Comparison of ENCODE assay signal across 14 cellular contexts in the genomic region with DNA sequence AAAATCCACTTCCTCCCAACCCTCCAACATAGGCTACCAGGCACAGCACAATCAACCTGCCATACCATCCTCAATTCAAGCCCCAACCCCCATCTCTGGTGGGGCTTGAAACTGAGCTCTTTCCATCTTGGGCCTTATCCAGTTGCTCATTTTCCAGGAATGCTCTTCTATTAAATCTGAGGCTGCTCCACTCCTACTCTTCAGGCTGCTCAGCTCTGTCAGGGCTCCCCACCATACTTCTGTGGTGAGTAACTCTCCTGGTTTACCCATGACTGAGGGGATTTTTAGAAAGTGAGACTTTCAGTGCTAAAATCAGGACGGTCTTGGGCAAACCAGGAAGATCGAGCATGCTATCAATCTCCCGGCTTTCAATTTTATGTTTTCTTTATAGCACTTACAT.
DNase-seq lines count a peak whose midpoint lies in the region; ATAC-seq, FAIRE-seq and TF ChIP-seq lines count a peak whose summit lies in the region.
"Had no signal": no experiment of that assay in that cellular context is flagged by ENCODE, and none has a peak within 500 bp of the region (broad histone marks: within the 10 kb centered on the region; RNA-seq: fewer than 3 reads in every experiment).

No MANE protein-coding gene starts in this region.

- H3K23ac ChIP-seq in IMR-90 (ENCODE audit: low read depth, low read length) (no peak overlapping the region), mesendoderm (ENCODE audit: low read length) (no peak overlapping the region)

- no peaks in the 10 kb centered on the region for H4K20me1 ChIP-seq in IMR-90 (ENCODE audit: insufficient read depth, low read length)

- no peak overlapping the region; a peak in 2 of 4 replicates for H4K8ac ChIP-seq in IMR-90 (ENCODE audit: low read depth in 2 of 2, low read length in 2 of 2)
- no peak overlapping the region for H4K8ac ChIP-seq in mesendoderm (ENCODE audit: low read depth, low read length)

- H3K79me2 ChIP-seq in mesendoderm (ENCODE audit: control insufficient read depth, insufficient read depth, low read length), result no peaks in the 10 kb centered on the region

- H3K4me2 ChIP-seq in IMR-90 (ENCODE audit: low read depth, low read length) (no peak overlapping the region; the same call in 1 of the 2 replicates), mesendoderm (ENCODE audit: low read length) (no peak overlapping the region)

- no TSS peak for BruUV-seq in IMR-90 (replicated peaks; lab: Mats Ljungman, UMichigan)

- H3K79me1 ChIP-seq in IMR-90 (ENCODE audit: low read depth in 1 of 2, low read length in 2 of 2), result no peaks in the 10 kb centered on the region
- no peaks in the 10 kb centered on the region for H3K79me1 ChIP-seq in mesendoderm (ENCODE audit: low read length)

- H2AK5ac ChIP-seq in IMR-90 (ENCODE audit: low read depth, low read length) (no peak overlapping the region), mesendoderm (ENCODE audit: low read length) (no peak overlapping the region)

- H2AFZ ChIP-seq in IMR-90 (replicated peaks; ENCODE audit: low read length, poor library complexity), result peak overlapping the region; percentile 35

- H2BK20ac ChIP-seq in IMR-90 (ENCODE audit: low read depth, low read length), result 0 out of 2 replicates have a peak overlapping the region, but pooled peaks have one; percentile 57

- POLR2A ChIA-PET in IMR-90 (lab: Charles Lee; ENCODE audit: unreplicated experiment), result no interaction called here

- no peak overlapping the region for H3K27ac ChIP-seq in IMR-90 (ENCODE audit: insufficient read depth, low read length)
- H3K27ac ChIP-seq in mesendoderm (ENCODE audit: low read depth, low read length), result no peak overlapping the region
- H3K27ac ChIP-seq: Peyer's patch had no signal

- H4K5ac ChIP-seq in IMR-90 (ENCODE audit: low read depth, low read length) (no peak overlapping the region), mesendoderm (ENCODE audit: low read length) (no peak overlapping the region)

- peak overlapping the region; percentile 37; the same call in 1 of the 3 replicates for H2BK15ac ChIP-seq in IMR-90 (ENCODE audit: low read depth, low read length)
- no peak overlapping the region for H2BK15ac ChIP-seq in mesendoderm (replicated peaks; ENCODE audit: low read depth)

- peak; percentile 80 for DNase-seq in AG10803 (ENCODE audit: low read depth)
- DNase-seq in IMR-90, result peak; percentile 93
- DNase-seq in bronchial epithelial cell (ENCODE audit: low read depth), result peak; percentile 48
- DNase-seq in mesendoderm, result peak; percentile 4
- DNase-seq in NCI-H2107 (lab: John Stamatoyannopoulos, UW), result no peak
- DNase-seq in stimulated activated CD4-positive, alpha-beta T cell treated with anti-CD3 and anti-CD28 coated beads, Interleukin-4, amount 100 ng/mL, for 4 hours, result no peak
- no peak for DNase-seq in activated CD8-positive, alpha-beta memory T cell treated with anti-CD3 and anti-CD28 coated beads for 24 hours
- DNase-seq: activated CD4-positive, alpha-beta T cell treated with anti-CD3 and anti-CD28 coated beads, Interleukin-2, amount 50 U/mL, for 1 hour; CD4-positive, CD25-positive, alpha-beta regulatory T cell; KG1; Peyer's patch; retina; substantia nigra had no signal

- H2BK5ac ChIP-seq in IMR-90 (ENCODE audit: low read depth, low read length, poor library complexity, severe bottlenecking), result peak overlapping the region; percentile 58
- no peak overlapping the region for H2BK5ac ChIP-seq in mesendoderm (ENCODE audit: low read length)

- H4K91ac ChIP-seq in IMR-90 (ENCODE audit: insufficient read depth, low read depth, low read length), result 0 out of 2 replicates have a peak overlapping the region, but pooled peaks have one; percentile 12

- H3K56ac ChIP-seq in IMR-90 (ENCODE audit: extremely low read depth, insufficient read depth, low read length), result no peak overlapping the region
- no peak overlapping the region for H3K56ac ChIP-seq in mesendoderm (ENCODE audit: low read length)

- H3K9ac ChIP-seq in IMR-90 (ENCODE audit: low read depth, low read length) (no peak overlapping the region), mesendoderm (ENCODE audit: low read length) (no peak overlapping the region)

- H3K4ac ChIP-seq in IMR-90 (ENCODE audit: low read depth, low read length), result no peak overlapping the region
- H3K4ac ChIP-seq in mesendoderm (ENCODE audit: low read depth, low read length), result no peak overlapping the region

- CTCF ChIA-PET in IMR-90 (lab: Yijun Ruan, JAX), result interaction anchor here (0.6 to 1.0 kb wide), 3 partner anchors 9 to 212 kb away, joined by 3 to 5 read pairs (median 3); no protein-coding TSS in a partner anchor

- intact Hi-C loops in IMR-90 (cut with micrococcal nuclease), result no loop called here

- FAIRE-seq in bronchial epithelial cell (lab: Jason Lieb, UNC), result no peak

- H3K4me3 ChIP-seq in AG10803 (ENCODE audit: low read length) (no peak overlapping the region; the same call in 1 of the 2 replicates), IMR-90 (ENCODE audit: insufficient read depth, low read depth, low read length) (no peak overlapping the region), bronchial epithelial cell (ENCODE audit: low read depth, low read length) (no peak overlapping the region), mesendoderm (ENCODE audit: low read length) (no peak overlapping the region)
- H3K4me3 ChIP-seq: Peyer's patch had no signal

- H3K27me3 ChIP-seq in IMR-90 (ENCODE audit: control insufficient read depth, insufficient read depth, low read length) (no peaks in the 10 kb centered on the region), bronchial epithelial cell (ENCODE audit: control insufficient read depth, insufficient read depth, low read length) (no peaks in the 10 kb centered on the region), mesendoderm (ENCODE audit: insufficient read depth, low read length, poor library complexity) (no peaks in the 10 kb centered on the region)
- H3K27me3 ChIP-seq: Peyer's patch had no signal

- no peak for TF ChIP-seq RAD21 in IMR-90 (IDR thresholded peaks at IDR 0.05; ENCODE audit: low read length)

- no peak for TF ChIP-seq POLR2A in IMR-90 (IDR thresholded peaks at IDR 0.05; ENCODE audit: low read depth, low read length)

- H2AK9ac ChIP-seq in IMR-90 (replicated peaks; ENCODE audit: low read depth, low read length, poor library complexity), result no peak overlapping the region

- peak; percentile 100 for ATAC-seq in IMR-90 (ENCODE audit: low read depth)
- no peak for ATAC-seq in HG02840 (IDR thresholded peaks at IDR 0.05; ENCODE audit: low FRiP score, unreplicated experiment)

- H3K4me1 ChIP-seq in IMR-90 (ENCODE audit: control insufficient read depth, insufficient read depth, low read length), result peaks cover 2% of the 10 kb centered on the region
- no peaks in the 10 kb centered on the region for H3K4me1 ChIP-seq in mesendoderm (ENCODE audit: control insufficient read depth, low read depth, low read length)
- H3K4me1 ChIP-seq: Peyer's patch had no signal

- dilution Hi-C loops in IMR-90 (cut with HindIII; ENCODE audit: low sequenced_read_pairs, unreplicated experiment), result no loop called here

- H3K9me1 ChIP-seq in IMR-90 (ENCODE audit: insufficient read depth, low read length), result no peaks in the 10 kb centered on the region

- H2BK120ac ChIP-seq in IMR-90 (ENCODE audit: low read depth, low read length) (0 out of 2 replicates have a peak overlapping the region, but pooled peaks have one; percentile 5), mesendoderm (ENCODE audit: low read depth, low read length) (no peak overlapping the region)

- TF ChIP-seq CTCF in AG10803 (conservative IDR thresholded peaks at IDR 0.05; ENCODE audit: low read length) (no peak), IMR-90 (conservative IDR thresholded peaks at IDR 0.05; ENCODE audit: low read depth, low read length) (no peak), bronchial epithelial cell (IDR thresholded peaks at IDR 0.05; ENCODE audit: insufficient read depth, low read length, severe bottlenecking) (no peak)

- H3K14ac ChIP-seq in IMR-90 (replicated peaks; ENCODE audit: low read depth, low read length), result no peak overlapping the region

- H3K9me3 ChIP-seq in IMR-90 (ENCODE audit: control insufficient read depth, insufficient read depth, low read length), result no peaks in the 10 kb centered on the region
- H3K9me3 ChIP-seq: Peyer's patch had no signal

- no CpG with 5 or more reads among the region's 3 CpGs for WGBS in IMR-90 (ENCODE audit: extremely low coverage in 2 of 2, insufficient read length in 1 of 2), 2 experiments
- no CpG with 5 or more reads among the region's 3 CpGs for WGBS in mesendoderm (ENCODE audit: extremely low coverage, insufficient coverage, low lambda C conversion rate)

- H3K18ac ChIP-seq in IMR-90 (ENCODE audit: low read depth, low read length) (no peak overlapping the region), mesendoderm (ENCODE audit: low read length) (no peak overlapping the region)

- in situ Hi-C loops in IMR-90 (cut with MboI; ENCODE audit: low sequenced_read_pairs), result no loop called here

- H3K36me3 ChIP-seq in IMR-90 (ENCODE audit: control insufficient read depth, insufficient read depth, low read length) (no peaks in the 10 kb centered on the region), bronchial epithelial cell (ENCODE audit: control insufficient read depth, insufficient read depth, low read length) (no peaks in the 10 kb centered on the region), mesendoderm (ENCODE audit: control insufficient read depth, insufficient read depth, low read length) (no peaks in the 10 kb centered on the region)
- H3K36me3 ChIP-seq: Peyer's patch had no signal

TF ChIP-seq in IMR-90, 13 proteins besides CTCF, POLR2A, EP300 and RAD21 (continues in another document):
- TF ChIP-seq BHLHE40 (IDR thresholded peaks at IDR 0.05; ENCODE audit: low read depth, low read length) (no peak), MXI1 (IDR thresholded peaks at IDR 0.05; ENCODE audit: borderline replicate concordance, low read depth, low read length) (no peak), CEBPB (IDR thresholded peaks at IDR 0.05; ENCODE audit: low read depth, low read length) (peak; percentile 28; the same call in 1 of the 2 replicates), NFE2L2 (IDR thresholded peaks at IDR 0.05; ENCODE audit: low read depth, low read length) (no peak; the same call in 1 of the 2 replicates), RCOR1 (IDR thresholded peaks at IDR 0.05; ENCODE audit: insufficient replicate concordance, low read length) (peak; percentile 47), USF2 (IDR thresholded peaks at IDR 0.05; ENCODE audit: low read depth, low read length) (no peak), FOS (IDR thresholded peaks at IDR 0.05; ENCODE audit: low read depth, low read length) (peak; percentile 62), RFX5 (IDR thresholded peaks at IDR 0.05; ENCODE audit: low read depth, low read length) (no peak), MAZ (IDR thresholded peaks at IDR 0.05; ENCODE audit: borderline replicate concordance, low read depth, low read length) (peak; percentile 58; the same call in 1 of the 2 replicates)

Comparison
In these comparisons a context has a peak if more than half of its experiments do, and no peak if none do; other contexts are left out.
1. DNase-seq: peak in AG10803 (single experiment), IMR-90 (single experiment), bronchial epithelial cell (single experiment) and mesendoderm (single experiment); none in NCI-H2107 (single experiment), stimulated activated CD4-positive, alpha-beta T cell treated with anti-CD3 and anti-CD28 coated beads, Interleukin-4, amount 100 ng/mL, for 4 hours (0 of 2) and activated CD8-positive, alpha-beta memory T cell treated with anti-CD3 and anti-CD28 coated beads for 24 hours (single experiment).